In the genomic region with DNA sequence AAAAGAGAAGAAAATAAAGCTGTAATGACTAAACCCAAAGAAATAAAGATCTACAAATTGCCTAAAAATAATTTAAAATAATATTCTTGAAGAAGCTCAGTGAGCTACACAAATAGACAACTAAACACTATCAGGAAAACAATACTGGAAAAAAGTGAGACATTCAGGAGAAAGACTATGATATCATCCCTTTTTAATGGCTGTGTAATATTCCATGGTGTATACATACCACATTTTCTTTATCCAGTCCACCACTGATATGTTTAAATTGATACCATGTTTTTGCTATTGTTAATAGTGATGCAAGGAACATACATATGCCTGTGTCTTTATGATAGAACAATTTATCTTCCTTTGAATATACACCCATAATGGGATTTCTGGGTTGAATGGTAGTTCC, we compare ENCODE assay signal across 38 cellular contexts. TPM values are rescaled to one million over a fixed set of nuclear protein-coding genes. Genes with fewer than 3 reads are reported as not detected.
"Had no signal": no experiment of that assay in that cellular context is flagged by ENCODE, and none has a peak within 500 bp of the region (broad histone marks: within the 10 kb centered on the region; RNA-seq: fewer than 3 reads in every experiment).

No MANE protein-coding gene starts in this region.

- H3K4me3 ChIP-seq: MG63 had no signal

- H3K36me3 ChIP-seq: MG63 had no signal

- DNase-seq: Karpas-422, Kasumi-1, MG63, MV-4-11, NCI-H1048, NCI-H1092, NCI-H1092 treated with DMSO at 0.1 percent for 48 hours, NCI-H1105, NCI-H1105 treated with DMSO at 0.1 percent for 48 hours, NCI-H1417, NCI-H1417 treated with DMSO at 0.1 percent for 48 hours, NCI-H1436, NCI-H1436 treated with DMSO at 0.1 percent for 48 hours, NCI-H146, NCI-H1694, NCI-H1694 treated with DMSO at 0.1 percent for 48 hours, NCI-H187, NCI-H187 treated with DMSO at 0.1 percent for 48 hours, NCI-H1930, NCI-H2029, NCI-H2029 treated with DMSO at 0.1 percent for 48 hours, NCI-H2081, NCI-H2081 treated with DMSO at 0.1 percent for 48 hours, NCI-H2107, NCI-H2171, NCI-H2171 treated with DMSO at 0.1 percent for 48 hours, NCI-H2227 treated with DMSO at 0.1 percent for 48 hours, NCI-H226, NCI-H345, NCI-H446, NCI-H446 treated with DMSO at 0.1 percent for 48 hours, NCI-H510A, NCI-H510A treated with DMSO at 0.1 percent for 48 hours, NCI-H524 had no signal

- H3K9me3 ChIP-seq: MG63 had no signal

RNA-seq across cellular contexts. Expression of a gene that starts 13.1 kb away (rescaled TPM):
- total RNA-seq: LHCN-M2, M059J, MCF 10A, NCI-H460 had no signal

RNA-seq across cellular contexts. Expression of a gene that starts 17.3 kb away (rescaled TPM):
- total RNA-seq: LHCN-M2, M059J, MCF 10A, NCI-H460 had no signal

RNA-seq across cellular contexts. Expression of a gene that starts 20.8 kb away (rescaled TPM):
- total RNA-seq: LHCN-M2, M059J, NCI-H460 had no signal

RNA-seq across cellular contexts. Expression of a gene that starts 38.2 kb away (rescaled TPM):
- total RNA-seq: LHCN-M2, M059J, MCF 10A, NCI-H460 had no signal

RNA-seq across cellular contexts. Expression of a gene that starts 54.8 kb away (rescaled TPM):
- total RNA-seq: LHCN-M2, M059J, MCF 10A, NCI-H460 had no signal
